Comparison of ENCODE assay signal across 8 cellular contexts in genomic region chr10:128047991-128048826, GRCh38.
DNase-seq lines count a peak whose midpoint lies in the region; ATAC-seq and TF ChIP-seq lines count a peak whose summit lies in the region.

No MANE protein-coding gene starts in this region.

- H3K36me3 ChIP-seq in breast epithelium (no peaks in the 10 kb centered on the region), vagina (peaks cover 0 to 1% of the 10 kb centered on the region in 2 donors)

- H3K4me3 ChIP-seq in breast epithelium = peak overlapping the region; percentile 33 to 57 (median 47)
- peak overlapping the region; percentile 19 to 39 for H3K4me3 ChIP-seq in vagina

- no peaks in the 10 kb centered on the region for H3K9me3 ChIP-seq in breast epithelium
- H3K9me3 ChIP-seq in vagina = no peaks in the 10 kb centered on the region

- H3K4me1 ChIP-seq in breast epithelium (peaks cover 0 to 8% of the 10 kb centered on the region in 2 donors), vagina (peaks cover 18% of the 10 kb centered on the region)

- peak; percentile 54 for ATAC-seq in GM21528 (IDR thresholded peaks at IDR 0.05; ENCODE audit: low FRiP score, unreplicated experiment)

- H3K27me3 ChIP-seq in breast epithelium (no peaks in the 10 kb centered on the region), vagina (no peaks in the 10 kb centered on the region)

- DNase-seq in Daoy (ENCODE audit: low read depth) (peak; percentile 11), NCI-H1105 (lab: John Stamatoyannopoulos, UW) (peak; percentile 15), breast epithelium (ENCODE audit: low spot score in 2 of 2) (no peak), lung microvascular endothelial cell (ENCODE audit: low read depth in 2 of 2) (peak; percentile 78 to 96), vagina (ENCODE audit: extremely low spot score in 2 of 2) (no peak), DMS53 treated with DMSO at 0.1 percent for 48 hours (lab: John Stamatoyannopoulos, UW; ENCODE audit: unreplicated experiment) (no peak), NCI-H526 treated with DMSO at 0.1 percent for 48 hours (lab: John Stamatoyannopoulos, UW) (no peak)

- H3K27ac ChIP-seq in breast epithelium (peak overlapping the region; percentile 92), vagina (peak overlapping the region; percentile 62)

- no peak for TF ChIP-seq POLR2A in breast epithelium (IDR thresholded peaks at IDR 0.05)
- no peak for TF ChIP-seq POLR2A in vagina (IDR thresholded peaks at IDR 0.05)

- TF ChIP-seq CTCF in breast epithelium (IDR thresholded peaks at IDR 0.05) (no peak), vagina (IDR thresholded peaks at IDR 0.05) (no peak)

- intact Hi-C loops in breast epithelium (cut with DNase I; ENCODE audit: low total_unique reads) (no loop called here), vagina (cut with DNase I) (no loop called here)

Comparison
In these comparisons a context has a peak if more than half of its experiments do, and no peak if none do; other contexts are left out.
1. DNase-seq: peak in Daoy (single experiment), NCI-H1105 (single experiment) and lung microvascular endothelial cell (2 of 2); none in breast epithelium (0 of 2), vagina (0 of 2), DMS53 treated with DMSO at 0.1 percent for 48 hours (single experiment) and NCI-H526 treated with DMSO at 0.1 percent for 48 hours (single experiment).